In genomic region chr16:30956601-30957455, GRCh38 we compare ENCODE assay signal across 8 cellular contexts. TPM values are rescaled to one million over a fixed set of nuclear protein-coding genes. Genes with fewer than 3 reads are reported as not detected.
DNase-seq lines count a peak whose midpoint lies in the region; ATAC-seq and TF ChIP-seq lines count a peak whose summit lies in the region.

No MANE protein-coding gene starts in this region.

- no peaks in the 10 kb centered on the region for H3K9me2 ChIP-seq in PC-9 (ENCODE audit: insufficient read depth)

- peaks cover 16% of the 10 kb centered on the region; the same call in 1 of the 2 replicates for H4K20me1 ChIP-seq in PC-9 (ENCODE audit: insufficient read depth)

- TF ChIP-seq CTCF in BJ (IDR thresholded peaks at IDR 0.05; ENCODE audit: insufficient read depth, low read depth, low read length) (peak; percentile 59), PC-9 (conservative IDR thresholded peaks at IDR 0.05) (peak; percentile 23), esophagus squamous epithelium (IDR thresholded peaks at IDR 0.05) (peak in 3 of 6 experiments; percentile 19 to 26 (median 20))

- H3K4me1 ChIP-seq in PC-9 (replicated peaks; ENCODE audit: insufficient read depth) (peaks cover 9% of the 10 kb centered on the region), esophagus squamous epithelium (peaks cover 17 to 52% (median 36%) of the 10 kb centered on the region in 3 donors)

- intact Hi-C loops in PC-9 (cut with micrococcal nuclease; ENCODE audit: unreplicated experiment) (loop anchor here (1.0 to 10.0 kb wide), 3 partner anchors 34 to 908 kb away; partner anchors contain the start of genes ARMC5 and FBXL19), esophagus squamous epithelium (cut with DNase I) (no loop called here)

- peaks cover 20 to 36% (median 33%) of the 10 kb centered on the region in 3 donors for H3K4me1 Mint-ChIP-seq in naive B cell
- H3K4me1 Mint-ChIP-seq in stimulated activated memory B cell treated with anti-CD40 and anti-IgM and Interleukin-4, amounts not matched to agents 10 μg/mL and 1 μg/mL and 100 μg/mL, for 72 hours = peaks cover 42% of the 10 kb centered on the region

- TF ChIP-seq POLR2A in esophagus squamous epithelium (IDR thresholded peaks at IDR 0.05) = no peak

- WGBS in esophagus squamous epithelium, 2 donors = 11 to 75% methylated on average over 2 to 9 of the region's 42 CpGs

- CTCF ChIA-PET in BJ (lab: Yijun Ruan, JAX) (interaction anchor here (1.1 kb wide), 1 partner anchor 117 kb away, joined by 3 read pairs; the partner anchor contains the start of genes ZNF646 and ZNF668), PC-9 (lab: Charles Lee) (no interaction called here)

- H3K27ac Mint-ChIP-seq in naive B cell = peak overlapping the region; percentile 95 to 99 (median 98)
- H3K27ac Mint-ChIP-seq in stimulated activated memory B cell treated with anti-CD40 and anti-IgM and Interleukin-4, amounts not matched to agents 10 μg/mL and 1 μg/mL and 100 μg/mL, for 72 hours = peak overlapping the region; percentile 98

- H3K4me3 ChIP-seq in BJ (ENCODE audit: low read depth, low read length) (peak overlapping the region; percentile 84), PC-9 (peak overlapping the region; percentile 97), esophagus squamous epithelium (peak overlapping the region; percentile 54 to 99 (median 85))

- no peaks in the 10 kb centered on the region for H3K27me3 Mint-ChIP-seq in naive B cell
- H3K27me3 Mint-ChIP-seq in stimulated activated memory B cell treated with anti-CD40 and anti-IgM and Interleukin-4, amounts not matched to agents 10 μg/mL and 1 μg/mL and 100 μg/mL, for 72 hours = no peaks in the 10 kb centered on the region

- H3K9me3 Mint-ChIP-seq in naive B cell = no peaks in the 10 kb centered on the region
- no peaks in the 10 kb centered on the region for H3K9me3 Mint-ChIP-seq in stimulated activated memory B cell treated with anti-CD40 and anti-IgM and Interleukin-4, amounts not matched to agents 10 μg/mL and 1 μg/mL and 100 μg/mL, for 72 hours

- H2AFZ ChIP-seq in PC-9 = peak overlapping the region; percentile 100

- H3K4me2 ChIP-seq in PC-9 = peak overlapping the region; percentile 91

- DNase-seq in BJ (ENCODE audit: low read depth) = no peak
- peak; percentile 77 for DNase-seq in HT-29 (ENCODE audit: low spot score)
- peak; percentile 84 to 90 for DNase-seq in PC-9
- peak; percentile 94 to 96 for DNase-seq in activated T-cell treated with anti-CD3 and anti-CD28 coated beads, Interleukin-2, amount 50 U/mL, for 48 hours
- no peak for DNase-seq in esophagus squamous epithelium (lab: John Stamatoyannopoulos, UW)
- peak; percentile 66 for DNase-seq in naive B cell

- H3K9me3 ChIP-seq in PC-9 (ENCODE audit: insufficient read depth, low read depth) (no peaks in the 10 kb centered on the region), esophagus squamous epithelium (no peaks in the 10 kb centered on the region)

- H3K36me3 ChIP-seq in BJ (ENCODE audit: control insufficient read depth, insufficient read depth, low read length) (peaks cover 13% of the 10 kb centered on the region), PC-9 (ENCODE audit: low read depth) (peaks cover 29% of the 10 kb centered on the region), esophagus squamous epithelium (peaks cover 11 to 29% (median 18%) of the 10 kb centered on the region in 3 donors)

- H3K4me3 Mint-ChIP-seq in naive B cell = peak overlapping the region; percentile 89 to 99 (median 96)
- peak overlapping the region; percentile 94 for H3K4me3 Mint-ChIP-seq in stimulated activated memory B cell treated with anti-CD40 and anti-IgM and Interleukin-4, amounts not matched to agents 10 μg/mL and 1 μg/mL and 100 μg/mL, for 72 hours

- peaks cover 11 to 12% of the 10 kb centered on the region in 2 donors for H3K36me3 Mint-ChIP-seq in naive B cell
- peaks cover 36% of the 10 kb centered on the region for H3K36me3 Mint-ChIP-seq in stimulated activated memory B cell treated with anti-CD40 and anti-IgM and Interleukin-4, amounts not matched to agents 10 μg/mL and 1 μg/mL and 100 μg/mL, for 72 hours

- TSS peak; percentile 88 for BruUV-seq in PC-9 (replicated peaks; lab: Mats Ljungman, UMichigan)

- H3K27ac ChIP-seq in PC-9 (peak overlapping the region; percentile 82), esophagus squamous epithelium (peak overlapping the region; percentile 93 to 99 (median 98))

- ATAC-seq in GM19328 (IDR thresholded peaks at IDR 0.05; ENCODE audit: unreplicated experiment) = peak; percentile 42
- ATAC-seq in naive B cell (ENCODE audit: low read depth in 2 of 2) = peak; percentile 49 to 50
- peak; percentile 86 for ATAC-seq in stimulated activated memory B cell treated with anti-CD40 and anti-IgM and Interleukin-4, amounts not matched to agents 10 μg/mL and 1 μg/mL and 100 μg/mL, for 72 hours

- POLR2A ChIA-PET in BJ (lab: Charles Lee) = no interaction called here
- POLR2A ChIA-PET in PC-9 (lab: Charles Lee; ENCODE audit: unreplicated experiment) = no interaction called here

- H3K27me3 ChIP-seq in BJ (ENCODE audit: control insufficient read depth, insufficient read depth, low read length) (no peaks in the 10 kb centered on the region), PC-9 (ENCODE audit: insufficient read depth, low read depth) (no peaks in the 10 kb centered on the region), esophagus squamous epithelium (no peaks in the 10 kb centered on the region)

- peaks cover 22% of the 10 kb centered on the region for H3K79me2 ChIP-seq in PC-9 (ENCODE audit: low read depth)

- peaks cover 48% of the 10 kb centered on the region for H3F3A ChIP-seq in PC-9 (ENCODE audit: insufficient read depth, low read depth)

RNA-seq across cellular contexts. Expression of gene SETD1A, which starts 0.7 kb away (rescaled TPM):
- 0.96 and 1.4 TPM in 2 replicates for polyA plus RNA-seq in BJ (2011; rRNA removed)
- polyA minus RNA-seq in BJ (2011; rRNA and poly(A)+ RNA removed) = 3.1 TPM in 2 replicates
- total RNA-seq in HT-29 (2014; rRNA removed; shearing (Covaris generic)) = 7.7 and 9.8 TPM in 2 replicates
- total RNA-seq in PC-9 (2021) = 29.6 and 33.2 TPM in 2 replicates
- 1 to 10 TPM; 3.5 to 8.0 (median 5.4) TPM for total RNA-seq in esophagus squamous epithelium
- polyA plus RNA-seq in naive B cell (ENCODE audit: low read depth in 6 of 6) = 1 to 10 TPM in 2 of 6 donors, under 1 TPM in 3, not detected in 1; 0.69 to 2.8 (median 0.85) TPM

RNA-seq across cellular contexts. Expression of gene ORAI3, which starts 8.0 kb away (rescaled TPM):
- polyA plus RNA-seq in BJ (2011; rRNA removed) (25.6 and 37.1 TPM in 2 replicates), naive B cell (ENCODE audit: low read depth in 6 of 6) (10 to 100 TPM; 65.8 to 83.4 (median 78.3) TPM)
- polyA minus RNA-seq in BJ (2011; rRNA and poly(A)+ RNA removed) = 22.4 and 25.4 TPM in 2 replicates
- total RNA-seq in HT-29 (2014; rRNA removed; shearing (Covaris generic)) = 16.9 and 22.9 TPM in 2 replicates
- total RNA-seq in PC-9 (2021) (40.7 and 43.5 TPM in 2 replicates), esophagus squamous epithelium (10 to 100 TPM in 3 of 4 donors, 1 to 10 TPM in 1; 4.0 to 28.6 (median 18.0) TPM)

RNA-seq across cellular contexts. Expression of gene HSD3B7, which starts 28.2 kb away (rescaled TPM):
- polyA plus RNA-seq in BJ (2011; rRNA removed) (15.4 and 25.0 TPM in 2 replicates), naive B cell (ENCODE audit: low read depth in 6 of 6) (not detected)
- polyA minus RNA-seq in BJ (2011; rRNA and poly(A)+ RNA removed) = 9.3 and 13.1 TPM in 2 replicates
- 24.7 and 28.9 TPM in 2 replicates for total RNA-seq in HT-29 (2014; rRNA removed; shearing (Covaris generic))
- total RNA-seq in PC-9 (2021) (34.8 and 44.2 TPM in 2 replicates), esophagus squamous epithelium (10 to 100 TPM in 1 of 4 donors, 1 to 10 TPM in 3; 6.9 to 17.0 (median 8.8) TPM)

RNA-seq across cellular contexts. Expression of gene FBXL19, which starts 33.5 kb away (rescaled TPM):
- polyA plus RNA-seq in BJ (2011; rRNA removed) (5.9 and 7.6 TPM in 2 replicates), naive B cell (ENCODE audit: low read depth in 6 of 6) (under 1 TPM in 4 of 6 donors, not detected in 2; 0.21 to 0.48 (median 0.27) TPM)
- polyA minus RNA-seq in BJ (2011; rRNA and poly(A)+ RNA removed) = 5.5 and 7.6 TPM in 2 replicates
- total RNA-seq in HT-29 (2014; rRNA removed; shearing (Covaris generic)) = 42.6 and 43.3 TPM in 2 replicates
- total RNA-seq in PC-9 (2021) (70.8 and 72.7 TPM in 2 replicates), esophagus squamous epithelium (10 to 100 TPM; 17.0 to 28.7 (median 25.1) TPM)

RNA-seq across cellular contexts. Expression of gene STX1B, which starts 53.6 kb away (rescaled TPM):
- polyA plus RNA-seq in BJ (2011; rRNA removed) = 1.5 and 1.6 TPM in 2 replicates
- polyA minus RNA-seq in BJ (2011; rRNA and poly(A)+ RNA removed) = 1.6 and 1.7 TPM in 2 replicates
- total RNA-seq in HT-29 (2014; rRNA removed; shearing (Covaris generic)) = not detected in 2 replicates
- total RNA-seq in PC-9 (2021) = 3.9 and 5.6 TPM in 2 replicates
- total RNA-seq in esophagus squamous epithelium = 1 to 10 TPM in 1 of 4 donors, under 1 TPM in 3; 0.06 to 1.5 (median 0.20) TPM
- polyA plus RNA-seq in naive B cell (ENCODE audit: low read depth in 6 of 6) = not detected

Comparison
In these comparisons a context has a peak if more than half of its experiments do, and no peak if none do; other contexts are left out.
1. DNase-seq: peak in HT-29 (single experiment), PC-9 (2 of 2), activated T-cell treated with anti-CD3 and anti-CD28 coated beads, Interleukin-2, amount 50 U/mL, for 48 hours (2 of 2) and naive B cell (single experiment); none in BJ (single experiment) and esophagus squamous epithelium (single experiment).
2. Peak in every context shown above with its lines, with median percentiles within 50 percentile points of each other: H3K4me3 ChIP-seq and ATAC-seq.